In the genomic region with DNA sequence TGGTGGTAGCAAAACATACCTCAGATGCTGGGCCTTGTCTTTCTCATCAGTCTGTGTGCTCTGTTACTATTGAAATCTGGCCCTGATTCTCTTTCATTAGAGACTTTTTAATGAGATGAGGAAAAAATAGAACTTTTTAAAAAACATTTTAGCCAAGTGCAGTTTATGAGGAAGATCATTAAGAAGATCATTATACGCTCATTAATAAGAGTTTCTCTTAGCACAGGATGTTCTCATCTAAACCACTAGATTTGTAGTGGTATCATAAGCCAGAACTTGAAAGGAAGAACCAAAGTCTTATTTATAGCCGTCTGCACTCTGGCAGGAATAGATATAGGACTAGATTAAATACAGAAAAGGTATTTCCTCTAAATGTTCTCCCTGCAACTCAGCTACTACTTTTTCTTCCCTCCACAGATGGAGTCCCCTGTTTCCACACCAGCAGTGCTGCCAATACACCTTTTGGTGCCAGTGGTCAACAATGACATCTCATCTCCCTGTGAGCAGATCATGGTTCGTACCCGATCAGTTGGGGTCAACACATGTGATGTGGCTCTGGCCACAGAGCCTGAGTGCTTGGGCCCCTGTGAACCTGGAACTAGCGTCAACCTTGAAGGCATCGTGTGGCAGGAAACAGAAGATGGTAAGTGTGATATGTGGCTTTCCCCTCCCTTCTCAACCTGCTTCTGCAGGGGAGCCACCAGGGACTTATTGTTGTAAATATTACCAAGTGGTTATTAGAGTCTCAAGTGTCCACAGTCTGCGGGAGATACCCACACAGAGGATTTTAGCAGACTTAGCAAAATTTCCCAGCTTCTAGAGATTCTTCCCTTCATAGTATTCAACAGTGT, we compare ENCODE assay signal across 9 cellular contexts.
DNase-seq lines count a peak whose midpoint lies in the region; ATAC-seq and TF ChIP-seq lines count a peak whose summit lies in the region.
"Had no signal": no experiment of that assay in that cellular context is flagged by ENCODE, and none has a peak within 500 bp of the region (broad histone marks: within the 10 kb centered on the region; RNA-seq: fewer than 3 reads in every experiment).

No MANE protein-coding gene starts in this region.

- H3K4me1 Mint-ChIP-seq in MCF 10A (ENCODE audit: insufficient read depth, unreplicated experiment) = peaks cover 22% of the 10 kb centered on the region

- no peak overlapping the region for H3K4me3 Mint-ChIP-seq in MCF 10A (ENCODE audit: unreplicated experiment)

- no peaks in the 10 kb centered on the region for H3K9me3 Mint-ChIP-seq in MCF 10A (ENCODE audit: unreplicated experiment)

- peak; percentile 69 for ATAC-seq in GM19397 (IDR thresholded peaks at IDR 0.05; ENCODE audit: unreplicated experiment)
- ATAC-seq in HG03565 (IDR thresholded peaks at IDR 0.05; ENCODE audit: unreplicated experiment) = peak; percentile 40

- H3K27ac Mint-ChIP-seq in MCF 10A (ENCODE audit: low read depth, unreplicated experiment) = no peak overlapping the region

- TF ChIP-seq CTCF in MCF 10A (IDR thresholded peaks at IDR 0.05; ENCODE audit: unreplicated experiment) = no peak

- DNase-seq in activated effector memory CD4-positive, alpha-beta T cell treated with Interleukin-2 at 50 U/mL for 16 hours = peak; percentile 47
- peak; percentile 30 for DNase-seq in stimulated activated CD8-positive, alpha-beta memory T cell treated with anti-CD3 and anti-CD28 coated beads, Interleukin-12 subunit alpha, Interleukin-12 subunit beta, amount 100 ng/mL, for 1 hour (ENCODE audit: low read depth)
- DNase-seq in MCF 10A (ENCODE audit: unreplicated experiment) (no peak), substantia nigra (lab: John Stamatoyannopoulos, UW) (no peak), NCI-H2196 treated with DMSO at 0.1 percent for 48 hours (lab: John Stamatoyannopoulos, UW; ENCODE audit: unreplicated experiment) (no peak), caudate nucleus (lab: John Stamatoyannopoulos, UW) (no peak)
- DNase-seq: heart left ventricle had no signal

- POLR2A ChIA-PET in MCF 10A (lab: Yijun Ruan, JAX) = interaction anchor here (1.4 kb wide), 1 partner anchor 13 kb away, joined by 5 read pairs; no protein-coding TSS in a partner anchor

- intact Hi-C loops in MCF 10A (cut with micrococcal nuclease) = no loop called here

- no TSS peak for BruUV-seq in MCF 10A (replicated peaks; lab: Mats Ljungman, UMichigan)

- H3K27me3 Mint-ChIP-seq in MCF 10A (ENCODE audit: insufficient read depth, unreplicated experiment) = no peaks in the 10 kb centered on the region

- H3K27ac ChIP-seq in substantia nigra (ENCODE audit: low read depth, low read length, poor library complexity, severe bottlenecking) (no peak overlapping the region), caudate nucleus (ENCODE audit: low read depth, low read length) (no peak overlapping the region)

- H3K36me3 Mint-ChIP-seq in MCF 10A (ENCODE audit: insufficient read depth, unreplicated experiment) = peaks cover 33% of the 10 kb centered on the region

- CTCF ChIA-PET in MCF 10A (lab: Yijun Ruan, JAX) = interaction anchor here (0.7 kb wide), 1 partner anchor 16 kb away, joined by 3 read pairs; no protein-coding TSS in a partner anchor

Comparison
In these comparisons a context has a peak if more than half of its experiments do, and no peak if none do; other contexts are left out.
1. DNase-seq: peak in activated effector memory CD4-positive, alpha-beta T cell treated with Interleukin-2 at 50 U/mL for 16 hours (single experiment) and stimulated activated CD8-positive, alpha-beta memory T cell treated with anti-CD3 and anti-CD28 coated beads, Interleukin-12 subunit alpha, Interleukin-12 subunit beta, amount 100 ng/mL, for 1 hour (single experiment); none in MCF 10A (single experiment), substantia nigra (0 of 49), NCI-H2196 treated with DMSO at 0.1 percent for 48 hours (single experiment) and caudate nucleus (0 of 61).